In genomic region chr4:119302073-119302832, GRCh38 we compare ENCODE assay signal across 1 cellular context.
TF ChIP-seq lines count a peak whose summit lies in the region.

No MANE protein-coding gene starts in this region.

TF ChIP-seq in GM12878, 131 proteins besides CTCF, POLR2A, EP300 and RAD21:
- TF ChIP-seq, protein P1, sequence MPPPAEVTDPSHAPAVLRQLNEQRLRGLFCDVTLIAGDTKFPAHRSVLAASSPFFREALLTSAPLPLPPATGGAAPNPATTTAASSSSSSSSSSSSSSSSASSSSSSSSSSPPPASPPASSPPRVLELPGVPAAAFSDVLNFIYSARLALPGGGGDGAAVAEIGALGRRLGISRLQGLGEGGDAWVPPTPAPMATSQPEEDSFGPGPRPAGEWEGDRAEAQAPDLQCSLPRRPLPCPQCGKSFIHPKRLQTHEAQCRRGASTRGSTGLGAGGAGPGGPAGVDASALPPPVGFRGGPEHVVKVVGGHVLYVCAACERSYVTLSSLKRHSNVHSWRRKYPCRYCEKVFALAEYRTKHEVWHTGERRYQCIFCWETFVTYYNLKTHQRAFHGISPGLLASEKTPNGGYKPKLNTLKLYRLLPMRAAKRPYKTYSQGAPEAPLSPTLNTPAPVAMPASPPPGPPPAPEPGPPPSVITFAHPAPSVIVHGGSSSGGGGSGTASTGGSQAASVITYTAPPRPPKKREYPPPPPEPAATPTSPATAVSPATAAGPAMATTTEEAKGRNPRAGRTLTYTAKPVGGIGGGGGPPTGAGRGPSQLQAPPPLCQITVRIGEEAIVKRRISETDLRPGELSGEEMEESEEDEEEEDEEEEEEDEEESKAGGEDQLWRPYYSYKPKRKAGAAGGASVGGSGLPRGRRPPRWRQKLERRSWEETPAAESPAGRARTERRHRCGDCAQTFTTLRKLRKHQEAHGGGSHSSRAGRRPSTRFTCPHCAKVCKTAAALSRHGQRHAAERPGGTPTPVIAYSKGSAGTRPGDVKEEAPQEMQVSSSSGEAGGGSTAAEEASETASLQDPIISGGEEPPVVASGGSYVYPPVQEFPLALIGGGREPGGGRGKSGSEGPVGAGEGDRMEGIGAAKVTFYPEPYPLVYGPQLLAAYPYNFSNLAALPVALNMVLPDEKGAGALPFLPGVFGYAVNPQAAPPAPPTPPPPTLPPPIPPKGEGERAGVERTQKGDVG (CRISPR knock-in tag; IDR thresholded peaks at IDR 0.05): no peak
- TF ChIP-seq ZBTB33 (IDR thresholded peaks at IDR 0.05): no peak
- no peak for TF ChIP-seq ZNF384 (IDR thresholded peaks at IDR 0.05; ENCODE audit: borderline replicate concordance, low read depth, low read length)
- TF ChIP-seq EGR1 (IDR thresholded peaks at IDR 0.05; ENCODE audit: borderline replicate concordance in 1 of 2, low read depth in 2 of 2, low read length in 2 of 2): no peak
- TF ChIP-seq RELB (IDR thresholded peaks at IDR 0.05; ENCODE audit: low read depth): no peak
- no peak for TF ChIP-seq ZNF207 (IDR thresholded peaks at IDR 0.05; ENCODE audit: borderline replicate concordance)
- TF ChIP-seq ZNF274 (IDR thresholded peaks at IDR 0.05; ENCODE audit: insufficient read depth, insufficient read length): no peak
- no peak for TF ChIP-seq SMARCA5 (IDR thresholded peaks at IDR 0.05)
- TF ChIP-seq TBL1XR1 (IDR thresholded peaks at IDR 0.05; ENCODE audit: low read depth, low read length): no peak
- TF ChIP-seq FOXM1 (IDR thresholded peaks at IDR 0.05; ENCODE audit: low read depth, low read length): no peak
- TF ChIP-seq RAD51 (IDR thresholded peaks at IDR 0.05): no peak
